19 cellular contexts compared by ENCODE assay signal in genomic region chr20:4836935-4837334, GRCh38. TPM values are rescaled to one million over a fixed set of nuclear protein-coding genes. Genes with fewer than 3 reads are reported as not detected.
DNase-seq lines count a peak whose midpoint lies in the region; ATAC-seq and TF ChIP-seq lines count a peak whose summit lies in the region.
"Had no signal": no experiment of that assay in that cellular context is flagged by ENCODE, and none has a peak within 500 bp of the region (broad histone marks: within the 10 kb centered on the region; RNA-seq: fewer than 3 reads in every experiment).

No MANE protein-coding gene starts in this region.

- TF ChIP-seq CTCF in MCF 10A (IDR thresholded peaks at IDR 0.05; ENCODE audit: unreplicated experiment) (no peak), testis (IDR thresholded peaks at IDR 0.05) (no peak)

- H3K4me3 ChIP-seq in testis, result no peak overlapping the region
- H3K4me3 ChIP-seq: HAP-1 had no signal

- no peak overlapping the region for H3K27ac Mint-ChIP-seq in MCF 10A (ENCODE audit: low read depth, unreplicated experiment)

- no peaks in the 10 kb centered on the region for H3K36me3 Mint-ChIP-seq in MCF 10A (ENCODE audit: insufficient read depth, unreplicated experiment)

- no peaks in the 10 kb centered on the region for H3K9me3 ChIP-seq in testis
- H3K9me3 ChIP-seq: HAP-1 had no signal

- peaks cover 1% of the 10 kb centered on the region for H3K9me3 Mint-ChIP-seq in MCF 10A (ENCODE audit: unreplicated experiment)

- no peaks in the 10 kb centered on the region for H3K36me3 ChIP-seq in testis (ENCODE audit: low read depth, missing control alignments)
- H3K36me3 ChIP-seq: HAP-1 had no signal

- peaks cover 35% of the 10 kb centered on the region for H3K27me3 Mint-ChIP-seq in MCF 10A (ENCODE audit: insufficient read depth, unreplicated experiment)

- BruUV-seq in MCF 10A (replicated peaks; lab: Mats Ljungman, UMichigan), result no TSS peak

- peaks cover 28% of the 10 kb centered on the region for H3K4me1 ChIP-seq in testis
- H3K4me1 ChIP-seq: HAP-1 had no signal

- peak; percentile 54 for ATAC-seq in Right ventricle myocardium inferior
- peak; percentile 78 for ATAC-seq in left lobe of liver
- ATAC-seq in SK-N-SH treated with all-trans-retinoic acid at 6 μM for 48 hours, result no peak
- ATAC-seq: HepG2 had no signal

- no peaks in the 10 kb centered on the region for H3K27me3 ChIP-seq in testis

- no peak overlapping the region for H3K27ac ChIP-seq in testis
- H3K27ac ChIP-seq: 22Rv1, C4-2B had no signal

- CTCF ChIA-PET in MCF 10A (lab: Yijun Ruan, JAX), result interaction anchor here (0.7 to 1.4 kb wide), 2 partner anchors 10 to 225 kb away, joined by 3 to 4 read pairs; no protein-coding TSS in a partner anchor

- peaks cover 4% of the 10 kb centered on the region for H3K4me1 Mint-ChIP-seq in MCF 10A (ENCODE audit: insufficient read depth, unreplicated experiment)

- DNase-seq in Right ventricle myocardium inferior (ENCODE audit: missing footprints), result no peak
- DNase-seq in cardiac septum (ENCODE audit: low spot score), result no peak
- DNase-seq in left lobe of liver (ENCODE audit: low spot score), result no peak
- peak; percentile 8 for DNase-seq in stimulated activated CD8-positive, alpha-beta memory T cell treated with anti-CD3 and anti-CD28 coated beads, Interleukin-4, amount 100 ng/mL, for 48 hours
- no peak for DNase-seq in MCF 10A (ENCODE audit: unreplicated experiment)
- no peak for DNase-seq in cortex of kidney (lab: John Stamatoyannopoulos, UW)
- no peak for DNase-seq in testis
- DNase-seq: COR-L47, DMS153, EL, NCI-H187 treated with DMSO at 0.1 percent for 48 hours, NCI-H510A, NCI-H82, SHP77 had no signal

- intact Hi-C loops in Right ventricle myocardium inferior (cut with DNase I), result no loop called here
- intact Hi-C loops in cardiac septum (cut with DNase I), result no loop called here
- intact Hi-C loops in MCF 10A (cut with micrococcal nuclease), result no loop called here
- intact Hi-C loops in testis (cut with DNase I; ENCODE audit: low total_unique reads), result no loop called here

- no peak for TF ChIP-seq POLR2A in testis (IDR thresholded peaks at IDR 0.05)

- WGBS in testis, 2 donors, result 29 to 53% methylated on average over 4 of the region's 4 CpGs

- POLR2A ChIA-PET in MCF 10A (lab: Yijun Ruan, JAX), result interaction anchor here (0.6 to 0.9 kb wide), 2 partner anchors 61 to 889 kb away, joined by 3 read pairs; no protein-coding TSS in a partner anchor

- H3K4me3 Mint-ChIP-seq in MCF 10A (ENCODE audit: unreplicated experiment), result no peak overlapping the region

TF ChIP-seq in SK-N-SH treated with all-trans-retinoic acid at 6 μM for 48 hours, 23 proteins besides CTCF, POLR2A, EP300 and RAD21:
- TF ChIP-seq TCF4 (CRISPR knock-in tag; IDR thresholded peaks at IDR 0.05; ENCODE audit: borderline replicate concordance) (no peak), ZNF70 (CRISPR knock-in tag; IDR thresholded peaks at IDR 0.05) (no peak), CREB5 (CRISPR knock-in tag; IDR thresholded peaks at IDR 0.05; ENCODE audit: low read depth) (no peak), RARB (CRISPR knock-in tag; IDR thresholded peaks at IDR 0.05) (no peak), POU6F1 (CRISPR knock-in tag; IDR thresholded peaks at IDR 0.05; ENCODE audit: borderline replicate concordance, low read depth) (no peak)

RNA-seq across cellular contexts. Expression of gene RASSF2, which starts 13.5 kb away (rescaled TPM):
- total RNA-seq in Right ventricle myocardium inferior, result 4.5 TPM
- 2.5 TPM for total RNA-seq in cardiac septum
- 2.4 TPM for total RNA-seq in left lobe of liver
- total RNA-seq in MCF 10A (2022), result not detected in 2 replicates
- 10 to 100 TPM; 67.8 to 82.9 TPM for total RNA-seq in testis
- polyA plus RNA-seq in testis (ENCODE audit: insufficient read depth, low read depth, low replicate concordance), result 54.8 TPM

Comparison
In these comparisons a context has a peak if more than half of its experiments do, and no peak if none do; other contexts are left out.
1. RNA of gene RASSF2, which starts 13.5 kb away (total RNA-seq): 67.8 to 82.9 TPM in testis; 4.5 TPM in Right ventricle myocardium inferior (single experiment), 2.5 TPM in cardiac septum (single experiment), 2.4 TPM in left lobe of liver (single experiment) and not detected in MCF 10A; every median in the first group is over 10 times any median in the second.